ENCODE assay signal across 8 cellular contexts in genomic region chr2:169584005-169584877, GRCh38. TPM values are rescaled to one million over a fixed set of nuclear protein-coding genes. Genes with fewer than 3 reads are reported as not detected.
DNase-seq lines count a peak whose midpoint lies in the region; ATAC-seq, FAIRE-seq and TF ChIP-seq lines count a peak whose summit lies in the region.

TSS of gene PPIG (plus strand) at chr2:169584351. CDS start at chr2:169604042, 19,691 bp downstream.

- H3K4me1 ChIP-seq in kidney (ENCODE audit: control insufficient read depth in 1 of 2, insufficient read depth in 1 of 2, low read depth in 1 of 2, low read length in 2 of 2), result peaks cover 3 to 9% of the 10 kb centered on the region in 2 donors

- ATAC-seq in GM18909 (IDR thresholded peaks at IDR 0.05; ENCODE audit: poor library complexity, unreplicated experiment) (peak; percentile 91), HG03175 (IDR thresholded peaks at IDR 0.05; ENCODE audit: unreplicated experiment) (peak; percentile 91)

- DNase-seq in AG08395 (ENCODE audit: low spot score) (peak; percentile 92), NCI-H345 treated with DMSO at 0.1 percent for 48 hours (lab: John Stamatoyannopoulos, UW; ENCODE audit: unreplicated experiment) (peak; percentile 78), cerebellum (ENCODE audit: low spot score) (peak; percentile 93), kidney (peak; percentile 97)
- peak; percentile 79 for DNase-seq in activated CD4-positive, CD25-positive, alpha-beta regulatory T cell treated with anti-CD3 and anti-CD28 coated beads, Interleukin-2, amount 50 U/mL, for 72 hours
- peak; percentile 93 for DNase-seq in stimulated activated CD4-positive, alpha-beta T cell treated with anti-CD3 and anti-CD28 coated beads, Interleukin-15, amount 100 ng/mL, for 24 hours

- no peak for FAIRE-seq in kidney (lab: Jason Lieb, UNC)

- peak within 1 kb of the TSS; percentile 87 for H3K4me3 ChIP-seq in kidney (ENCODE audit: low read length in 2 of 2)

- H3K27ac ChIP-seq in kidney (ENCODE audit: low read depth in 2 of 2, low read length in 2 of 2), result peak within 1 kb of the TSS; percentile 95 to 98

- intact Hi-C loops in kidney (cut with DNase I), result no loop called here

- no peaks in the 10 kb centered on the region for H3K36me3 ChIP-seq in kidney (ENCODE audit: control insufficient read depth in 1 of 2, insufficient read depth in 2 of 2, low read length in 2 of 2)

- no peak for TF ChIP-seq CTCF in kidney (IDR thresholded peaks at IDR 0.05; ENCODE audit: borderline replicate concordance, extremely low read depth, insufficient read depth)

- peaks cover 0 to 3% of the 10 kb centered on the region in 2 donors for H3K9me3 ChIP-seq in kidney (ENCODE audit: control insufficient read depth in 1 of 2, low read length in 2 of 2)

- H3K9ac ChIP-seq in kidney (ENCODE audit: low read length in 2 of 2), result peak within 1 kb of the TSS; percentile 89 to 99

RNA-seq across cellular contexts. Expression of gene PPIG, which starts in this region (rescaled TPM):
- total RNA-seq in cerebellum (48.3 TPM), kidney (52.7 TPM)
- 22.8 TPM for polyA plus RNA-seq in kidney (ENCODE audit: insufficient read depth, low read depth, low replicate concordance)

Comparison
In these comparisons a context has a peak if more than half of its experiments do, and no peak if none do; other contexts are left out.
1. Peak in every context shown above with its lines: DNase-seq, ATAC-seq, H3K4me3 ChIP-seq and H3K27ac ChIP-seq.